In the genomic region with DNA sequence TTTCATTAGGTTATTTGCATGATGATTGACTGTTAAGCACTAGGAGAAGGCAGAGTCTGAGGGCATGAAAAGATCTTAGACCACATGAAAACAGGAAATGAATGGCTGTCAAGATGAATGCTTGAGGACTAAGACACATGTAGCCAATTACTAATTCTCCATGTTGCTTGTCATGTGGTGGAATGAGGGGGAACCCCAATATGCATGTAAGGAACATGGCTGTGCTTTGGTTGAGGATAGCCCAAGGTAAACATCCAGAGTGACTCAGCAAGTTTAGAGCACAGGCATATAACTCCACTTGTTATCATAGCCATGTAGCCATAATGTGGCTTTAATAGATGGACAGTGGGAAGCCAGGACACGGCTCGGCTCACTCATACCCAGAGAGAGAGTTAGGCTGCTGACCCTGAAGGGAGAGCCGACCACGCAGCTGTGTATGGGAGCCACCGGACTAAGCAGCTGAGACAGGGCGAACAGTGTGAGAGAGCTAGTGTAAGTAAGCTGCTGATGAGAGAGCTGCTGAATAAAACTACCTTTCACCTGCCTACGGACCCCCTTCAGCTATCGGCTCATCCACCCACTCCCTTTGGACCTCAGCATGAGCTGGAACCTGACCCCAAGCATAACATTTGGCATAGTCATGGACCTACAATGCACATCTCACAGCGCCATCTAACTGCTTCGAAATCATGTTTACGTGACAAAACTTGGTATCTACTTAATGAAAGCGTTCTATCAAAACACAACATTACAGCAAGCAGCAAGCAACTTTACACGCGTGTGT, we compare ENCODE assay signal across 1 cellular context.
A peak's percentile ranks its signal among the peaks of the same experiment; 100 is the strongest.
TF ChIP-seq lines count a peak whose summit lies in the region.

No MANE protein-coding gene starts in this region.

TF ChIP-seq in A549, 52 proteins besides CTCF, POLR2A, EP300 and RAD21 (continued from another document):
- TF ChIP-seq, protein P1, sequence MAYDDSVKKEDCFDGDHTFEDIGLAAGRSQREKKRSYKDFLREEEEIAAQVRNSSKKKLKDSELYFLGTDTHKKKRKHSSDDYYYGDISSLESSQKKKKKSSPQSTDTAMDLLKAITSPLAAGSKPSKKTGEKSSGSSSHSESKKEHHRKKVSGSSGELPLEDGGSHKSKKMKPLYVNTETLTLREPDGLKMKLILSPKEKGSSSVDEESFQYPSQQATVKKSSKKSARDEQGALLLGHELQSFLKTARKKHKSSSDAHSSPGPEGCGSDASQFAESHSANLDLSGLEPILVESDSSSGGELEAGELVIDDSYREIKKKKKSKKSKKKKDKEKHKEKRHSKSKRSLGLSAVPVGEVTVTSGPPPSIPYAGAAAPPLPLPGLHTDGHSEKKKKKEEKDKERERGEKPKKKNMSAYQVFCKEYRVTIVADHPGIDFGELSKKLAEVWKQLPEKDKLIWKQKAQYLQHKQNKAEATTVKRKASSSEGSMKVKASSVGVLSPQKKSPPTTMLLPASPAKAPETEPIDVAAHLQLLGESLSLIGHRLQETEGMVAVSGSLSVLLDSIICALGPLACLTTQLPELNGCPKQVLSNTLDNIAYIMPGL (CRISPR knock-in tag; IDR thresholded peaks at IDR 0.05; ENCODE audit: borderline replicate concordance), result no peak
- TF ChIP-seq CBX2 (IDR thresholded peaks at IDR 0.05; ENCODE audit: borderline replicate concordance, low read depth) (no peak), EHF (CRISPR knock-in tag; IDR thresholded peaks at IDR 0.05) (no peak), GATA3 (IDR thresholded peaks at IDR 0.05; ENCODE audit: borderline replicate concordance) (no peak), HOXA7 (CRISPR knock-in tag; IDR thresholded peaks at IDR 0.05) (no peak), MAFK (IDR thresholded peaks at IDR 0.05; ENCODE audit: partially characterized antibody) (peak; percentile 69), SREBF2 (IDR thresholded peaks at IDR 0.05) (no peak), NFE2L2 (conservative IDR thresholded peaks at IDR 0.05; ENCODE audit: low read length) (peak; percentile 48; the same call in 1 of the 2 replicates), CBX8 (IDR thresholded peaks at IDR 0.05) (no peak), TP53 (CRISPR knock-in tag; IDR thresholded peaks at IDR 0.05) (no peak), ZSCAN20 (CRISPR knock-in tag; IDR thresholded peaks at IDR 0.05) (no peak), MAZ (IDR thresholded peaks at IDR 0.05; ENCODE audit: borderline replicate concordance, low read depth, low read length) (no peak), RARB (CRISPR knock-in tag; IDR thresholded peaks at IDR 0.05) (no peak), FOXS1 (CRISPR knock-in tag; IDR thresholded peaks at IDR 0.05) (no peak), HEYL (CRISPR knock-in tag; IDR thresholded peaks at IDR 0.05) (peak; percentile 46; the same call in 1 of the 2 replicates), CEBPB (IDR thresholded peaks at IDR 0.05) (no peak), MYC (IDR thresholded peaks at IDR 0.05; ENCODE audit: borderline replicate concordance, low read length) (no peak), JUNB (IDR thresholded peaks at IDR 0.05) (no peak), HDAC2 (IDR thresholded peaks at IDR 0.05) (no peak), RNF2 (IDR thresholded peaks at IDR 0.05; ENCODE audit: borderline replicate concordance, low read depth) (no peak), CHD4 (IDR thresholded peaks at IDR 0.05; ENCODE audit: borderline replicate concordance) (no peak), HOXB5 (CRISPR knock-in tag; IDR thresholded peaks at IDR 0.05) (no peak)
- TF ChIP-seq, protein P2, sequence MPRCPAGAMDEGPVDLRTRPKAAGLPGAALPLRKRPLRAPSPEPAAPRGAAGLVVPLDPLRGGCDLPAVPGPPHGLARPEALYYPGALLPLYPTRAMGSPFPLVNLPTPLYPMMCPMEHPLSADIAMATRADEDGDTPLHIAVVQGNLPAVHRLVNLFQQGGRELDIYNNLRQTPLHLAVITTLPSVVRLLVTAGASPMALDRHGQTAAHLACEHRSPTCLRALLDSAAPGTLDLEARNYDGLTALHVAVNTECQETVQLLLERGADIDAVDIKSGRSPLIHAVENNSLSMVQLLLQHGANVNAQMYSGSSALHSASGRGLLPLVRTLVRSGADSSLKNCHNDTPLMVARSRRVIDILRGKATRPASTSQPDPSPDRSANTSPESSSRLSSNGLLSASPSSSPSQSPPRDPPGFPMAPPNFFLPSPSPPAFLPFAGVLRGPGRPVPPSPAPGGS (IDR thresholded peaks at IDR 0.05), result no peak
- TF ChIP-seq, protein P3, sequence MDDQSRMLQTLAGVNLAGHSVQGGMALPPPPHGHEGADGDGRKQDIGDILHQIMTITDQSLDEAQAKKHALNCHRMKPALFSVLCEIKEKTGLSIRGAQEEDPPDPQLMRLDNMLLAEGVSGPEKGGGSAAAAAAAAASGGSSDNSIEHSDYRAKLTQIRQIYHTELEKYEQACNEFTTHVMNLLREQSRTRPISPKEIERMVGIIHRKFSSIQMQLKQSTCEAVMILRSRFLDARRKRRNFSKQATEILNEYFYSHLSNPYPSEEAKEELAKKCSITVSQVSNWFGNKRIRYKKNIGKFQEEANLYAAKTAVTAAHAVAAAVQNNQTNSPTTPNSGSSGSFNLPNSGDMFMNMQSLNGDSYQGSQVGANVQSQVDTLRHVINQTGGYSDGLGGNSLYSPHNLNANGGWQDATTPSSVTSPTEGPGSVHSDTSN (IDR thresholded peaks at IDR 0.05), result no peak
- TF ChIP-seq, protein P4, sequence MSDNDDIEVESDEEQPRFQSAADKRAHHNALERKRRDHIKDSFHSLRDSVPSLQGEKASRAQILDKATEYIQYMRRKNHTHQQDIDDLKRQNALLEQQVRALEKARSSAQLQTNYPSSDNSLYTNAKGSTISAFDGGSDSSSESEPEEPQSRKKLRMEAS (IDR thresholded peaks at IDR 0.05), result no peak
- TF ChIP-seq, protein P5, sequence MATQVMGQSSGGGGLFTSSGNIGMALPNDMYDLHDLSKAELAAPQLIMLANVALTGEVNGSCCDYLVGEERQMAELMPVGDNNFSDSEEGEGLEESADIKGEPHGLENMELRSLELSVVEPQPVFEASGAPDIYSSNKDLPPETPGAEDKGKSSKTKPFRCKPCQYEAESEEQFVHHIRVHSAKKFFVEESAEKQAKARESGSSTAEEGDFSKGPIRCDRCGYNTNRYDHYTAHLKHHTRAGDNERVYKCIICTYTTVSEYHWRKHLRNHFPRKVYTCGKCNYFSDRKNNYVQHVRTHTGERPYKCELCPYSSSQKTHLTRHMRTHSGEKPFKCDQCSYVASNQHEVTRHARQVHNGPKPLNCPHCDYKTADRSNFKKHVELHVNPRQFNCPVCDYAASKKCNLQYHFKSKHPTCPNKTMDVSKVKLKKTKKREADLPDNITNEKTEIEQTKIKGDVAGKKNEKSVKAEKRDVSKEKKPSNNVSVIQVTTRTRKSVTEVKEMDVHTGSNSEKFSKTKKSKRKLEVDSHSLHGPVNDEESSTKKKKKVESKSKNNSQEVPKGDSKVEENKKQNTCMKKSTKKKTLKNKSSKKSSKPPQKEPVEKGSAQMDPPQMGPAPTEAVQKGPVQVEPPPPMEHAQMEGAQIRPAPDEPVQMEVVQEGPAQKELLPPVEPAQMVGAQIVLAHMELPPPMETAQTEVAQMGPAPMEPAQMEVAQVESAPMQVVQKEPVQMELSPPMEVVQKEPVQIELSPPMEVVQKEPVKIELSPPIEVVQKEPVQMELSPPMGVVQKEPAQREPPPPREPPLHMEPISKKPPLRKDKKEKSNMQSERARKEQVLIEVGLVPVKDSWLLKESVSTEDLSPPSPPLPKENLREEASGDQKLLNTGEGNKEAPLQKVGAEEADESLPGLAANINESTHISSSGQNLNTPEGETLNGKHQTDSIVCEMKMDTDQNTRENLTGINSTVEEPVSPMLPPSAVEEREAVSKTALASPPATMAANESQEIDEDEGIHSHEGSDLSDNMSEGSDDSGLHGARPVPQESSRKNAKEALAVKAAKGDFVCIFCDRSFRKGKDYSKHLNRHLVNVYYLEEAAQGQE (IDR thresholded peaks at IDR 0.05), result no peak
- TF ChIP-seq, protein P6, sequence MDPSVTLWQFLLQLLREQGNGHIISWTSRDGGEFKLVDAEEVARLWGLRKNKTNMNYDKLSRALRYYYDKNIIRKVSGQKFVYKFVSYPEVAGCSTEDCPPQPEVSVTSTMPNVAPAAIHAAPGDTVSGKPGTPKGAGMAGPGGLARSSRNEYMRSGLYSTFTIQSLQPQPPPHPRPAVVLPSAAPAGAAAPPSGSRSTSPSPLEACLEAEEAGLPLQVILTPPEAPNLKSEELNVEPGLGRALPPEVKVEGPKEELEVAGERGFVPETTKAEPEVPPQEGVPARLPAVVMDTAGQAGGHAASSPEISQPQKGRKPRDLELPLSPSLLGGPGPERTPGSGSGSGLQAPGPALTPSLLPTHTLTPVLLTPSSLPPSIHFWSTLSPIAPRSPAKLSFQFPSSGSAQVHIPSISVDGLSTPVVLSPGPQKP (IDR thresholded peaks at IDR 0.05; ENCODE audit: low read depth, low read length), result no peak
